ENCODE assay signal across 8 cellular contexts in genomic region chr20:32763202-32763999, GRCh38. TPM values are rescaled to one million over a fixed set of nuclear protein-coding genes. Genes with fewer than 3 reads are reported as not detected.
A peak's percentile ranks its signal among the peaks of the same experiment; 100 is the strongest.
DNase-seq lines count a peak whose midpoint lies in the region; ATAC-seq and TF ChIP-seq lines count a peak whose summit lies in the region.

No MANE protein-coding gene starts in this region.

- peaks cover 3% of the 10 kb centered on the region; the same call in 1 of the 2 replicates for H3K79me2 ChIP-seq in SU-DHL-6 (ENCODE audit: insufficient read depth, low read length)

- H3K27me3 ChIP-seq in SU-DHL-6 (ENCODE audit: low read length) (no peaks in the 10 kb centered on the region), foreskin keratinocyte (no peaks in the 10 kb centered on the region), gastrocnemius medialis (no peaks in the 10 kb centered on the region)

- peaks cover 7% of the 10 kb centered on the region; the same call in 1 of the 2 replicates for H3F3A ChIP-seq in SU-DHL-6 (ENCODE audit: insufficient read depth)

- H3K4me1 ChIP-seq in foreskin keratinocyte: peaks cover 4% of the 10 kb centered on the region
- peaks cover 9% of the 10 kb centered on the region in 2 donors for H3K4me1 ChIP-seq in gastrocnemius medialis

- H3K4me3 ChIP-seq in SU-DHL-6 (ENCODE audit: insufficient read depth, low read length, poor library complexity, severe bottlenecking) (peak overlapping the region; percentile 82), gastrocnemius medialis (peak overlapping the region; percentile 68 to 89 (median 76))

- intact Hi-C loops in gastrocnemius medialis (cut with DNase I; ENCODE audit: low total_unique reads): no loop called here

- CTCF ChIA-PET in RWPE1 (lab: Yijun Ruan, JAX): interaction anchor here (0.5 to 3.4 kb wide), 13 partner anchors 11 to 553 kb away, joined by 3 to 29 read pairs (median 4); partner anchors contain the start of genes C20orf203 and COMMD7

- ATAC-seq in foreskin keratinocyte (peak; percentile 44), gastrocnemius medialis (no peak), HG03432 (IDR thresholded peaks at IDR 0.05; ENCODE audit: unreplicated experiment) (no peak), GM19397 (IDR thresholded peaks at IDR 0.05; ENCODE audit: unreplicated experiment) (no peak)

- H3K36me3 ChIP-seq in SU-DHL-6 (ENCODE audit: low read length) (no peaks in the 10 kb centered on the region), gastrocnemius medialis (no peaks in the 10 kb centered on the region)

- H3K9me3 ChIP-seq in SU-DHL-6 (ENCODE audit: insufficient read depth, low read length): no peaks in the 10 kb centered on the region
- H3K9me3 ChIP-seq in gastrocnemius medialis: no peaks in the 10 kb centered on the region

- peak overlapping the region; percentile 83 for H3K4me2 ChIP-seq in SU-DHL-6 (ENCODE audit: low read depth, low read length, poor library complexity, severe bottlenecking)

- TF ChIP-seq CTCF in SU-DHL-6 (IDR thresholded peaks at IDR 0.05; ENCODE audit: insufficient read depth, low read length, poor library complexity, severe bottlenecking) (no peak), foreskin keratinocyte (conservative IDR thresholded peaks at IDR 0.05) (no peak), gastrocnemius medialis (IDR thresholded peaks at IDR 0.05 in 4 of 5, conservative IDR thresholded peaks at IDR 0.05 in 1 of 5) (no peak), RWPE1 (conservative IDR thresholded peaks at IDR 0.05; ENCODE audit: low read depth) (no peak)

- peak overlapping the region; percentile 73 for H3K9ac ChIP-seq in SU-DHL-6 (ENCODE audit: low read length)

- TF ChIP-seq POLR2A in gastrocnemius medialis (IDR thresholded peaks at IDR 0.05): no peak

- H4K20me1 ChIP-seq in SU-DHL-6 (ENCODE audit: low read depth, low read length): no peaks in the 10 kb centered on the region

- no peaks in the 10 kb centered on the region for H3K9me2 ChIP-seq in SU-DHL-6 (replicated peaks; ENCODE audit: insufficient read depth, low read length)

- H3K27ac ChIP-seq in SU-DHL-6 (ENCODE audit: low read depth, low read length) (no peak overlapping the region), foreskin keratinocyte (no peak overlapping the region), gastrocnemius medialis (no peak overlapping the region), RWPE1 (no peak overlapping the region)

- POLR2A ChIA-PET in RWPE1 (lab: Yijun Ruan, JAX; ENCODE audit: low non-redundant PET): interaction anchor here (0.6 kb wide), 2 partner anchors 15 to 20 kb away, joined by 3 read pairs; no protein-coding TSS in a partner anchor

- in situ Hi-C loops in gastrocnemius medialis (cut with MboI; ENCODE audit: low sequenced_read_pairs in 4 of 4): no loop called here

- peak; percentile 31 for DNase-seq in activated T-cell treated with anti-CD3 and anti-CD28 coated beads, Interleukin-2, amount 50 U/mL, for 1 hour
- DNase-seq in activated T-cell treated with anti-CD3 and anti-CD28 coated beads, Interleukin-2, amount 50 U/mL, for 48 hours: no peak
- DNase-seq in foreskin keratinocyte: no peak
- no peak for DNase-seq in gastrocnemius medialis
- no peak for DNase-seq in RWPE1 (ENCODE audit: low spot score)

- peak overlapping the region; percentile 63 for H2AFZ ChIP-seq in SU-DHL-6 (ENCODE audit: low read depth, low read length, severe bottlenecking)

RNA-seq across cellular contexts. Expression of gene DNMT3B, which starts 1.2 kb away (rescaled TPM):
- total RNA-seq in foreskin keratinocyte: 2.6 and 2.7 TPM in 2 replicates
- 0.79 and 1.1 TPM in 2 replicates for polyA plus RNA-seq in foreskin keratinocyte
- total RNA-seq in gastrocnemius medialis: under 1 TPM; 0.20 to 0.39 (median 0.30) TPM

RNA-seq across cellular contexts. Expression of gene COMMD7, which starts 20.1 kb away (rescaled TPM):
- total RNA-seq in foreskin keratinocyte (34.7 and 39.9 TPM in 2 replicates), gastrocnemius medialis (10 to 100 TPM; 12.2 to 22.6 (median 15.8) TPM)
- 44.1 and 49.7 TPM in 2 replicates for polyA plus RNA-seq in foreskin keratinocyte

RNA-seq across cellular contexts. Expression of gene MAPRE1, which starts 56.4 kb away (rescaled TPM):
- 99.3 and 99.6 TPM in 2 replicates for total RNA-seq in foreskin keratinocyte
- 60.1 and 67.2 TPM in 2 replicates for polyA plus RNA-seq in foreskin keratinocyte
- total RNA-seq in gastrocnemius medialis: 10 to 100 TPM; 33.9 to 53.5 (median 42.3) TPM
